ENCODE assay signal across 22 cellular contexts in the genomic region with DNA sequence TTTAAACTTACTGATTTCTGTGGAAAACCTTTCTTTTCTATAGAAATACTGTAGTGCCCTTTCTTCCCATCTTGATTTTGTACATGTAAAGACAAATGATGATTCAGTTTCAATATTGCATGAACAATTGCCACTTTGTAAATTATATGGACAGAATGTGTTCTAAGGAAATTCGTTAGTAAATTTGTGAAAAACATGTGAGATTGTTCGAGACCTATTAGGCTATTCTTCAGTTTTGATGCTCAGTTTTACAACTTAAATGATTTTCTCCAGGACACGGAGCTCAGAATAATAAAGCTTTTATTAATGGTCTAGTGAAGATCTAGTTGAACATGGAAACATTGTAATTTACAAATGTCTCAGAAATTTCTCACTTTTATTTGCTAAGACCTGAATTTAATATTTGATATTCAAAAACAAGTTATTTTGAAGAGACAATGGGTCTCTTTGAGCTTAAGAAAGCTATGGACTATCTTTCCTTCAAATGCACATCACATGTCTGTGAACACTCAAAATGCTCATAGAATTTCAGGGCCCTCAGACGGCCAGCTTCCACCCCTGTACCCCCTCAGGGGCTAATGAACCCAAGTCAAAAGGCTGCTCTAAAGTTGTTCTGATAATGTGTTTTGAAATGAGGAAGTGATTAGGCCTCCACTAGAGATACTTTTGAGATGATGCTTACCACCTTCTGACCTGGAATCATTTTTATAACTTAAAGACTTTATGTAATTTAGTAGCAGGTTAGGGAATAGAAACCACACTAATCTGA.
"Had no signal": no experiment of that assay in that cellular context is flagged by ENCODE, and none has a peak within 500 bp of the region (broad histone marks: within the 10 kb centered on the region; RNA-seq: fewer than 3 reads in every experiment).

No MANE protein-coding gene starts in this region.

- H3K27ac Mint-ChIP-seq: immature natural killer cell; memory B cell; naive thymus-derived CD4-positive, alpha-beta T cell; nephron progenitor cell; stimulated activated memory B cell treated with anti-CD40 and anti-IgM and Interleukin-4, amounts not matched to agents 10 μg/mL and 1 μg/mL and 100 μg/mL, for 72 hours; type B pancreatic cell had no signal

- H3K4me1 ChIP-seq: psoas muscle, sigmoid colon, testis, tibial artery had no signal

- FAIRE-seq: keratinocyte had no signal

- ATAC-seq: esophagus mucosa; left lobe of liver; naive thymus-derived CD4-positive, alpha-beta T cell; psoas muscle; right cardiac atrium; stimulated activated memory B cell treated with anti-CD40 and anti-IgM and Interleukin-4, amounts not matched to agents 10 μg/mL and 1 μg/mL and 100 μg/mL, for 72 hours; stimulated activated naive CD8-positive, alpha-beta T cell treated with anti-CD3 and anti-CD28 coated beads, Interleukin-15, Interleukin-2, amounts not matched to agents 100 U/mL and 50 U/mL, for 24 hours had no signal

- H3K27me3 ChIP-seq: sigmoid colon, testis, tibial artery had no signal

- H3K9me3 Mint-ChIP-seq: immature natural killer cell; memory B cell; naive thymus-derived CD4-positive, alpha-beta T cell; nephron progenitor cell; stimulated activated memory B cell treated with anti-CD40 and anti-IgM and Interleukin-4, amounts not matched to agents 10 μg/mL and 1 μg/mL and 100 μg/mL, for 72 hours; type B pancreatic cell had no signal

- H3K27ac ChIP-seq: epithelial cell of prostate, psoas muscle, sigmoid colon, testis, tibial artery had no signal

- H3K27me3 Mint-ChIP-seq: stimulated activated memory B cell treated with anti-CD40 and anti-IgM and Interleukin-4, amounts not matched to agents 10 μg/mL and 1 μg/mL and 100 μg/mL, for 72 hours; type B pancreatic cell had no signal

- H3K4me1 Mint-ChIP-seq: memory B cell; naive thymus-derived CD4-positive, alpha-beta T cell; stimulated activated memory B cell treated with anti-CD40 and anti-IgM and Interleukin-4, amounts not matched to agents 10 μg/mL and 1 μg/mL and 100 μg/mL, for 72 hours had no signal

- H3K4me3 Mint-ChIP-seq: immature natural killer cell; memory B cell; naive thymus-derived CD4-positive, alpha-beta T cell; nephron progenitor cell; stimulated activated memory B cell treated with anti-CD40 and anti-IgM and Interleukin-4, amounts not matched to agents 10 μg/mL and 1 μg/mL and 100 μg/mL, for 72 hours; type B pancreatic cell had no signal

- H3K36me3 Mint-ChIP-seq: memory B cell; stimulated activated memory B cell treated with anti-CD40 and anti-IgM and Interleukin-4, amounts not matched to agents 10 μg/mL and 1 μg/mL and 100 μg/mL, for 72 hours had no signal

- DNase-seq: cortex of kidney; effector CD4-positive, alpha-beta T cell; hypothalamus; immature natural killer cell; naive thymus-derived CD4-positive, alpha-beta T cell; nephron progenitor cell; psoas muscle; right cardiac atrium; sigmoid colon; stimulated activated CD4-positive, alpha-beta T cell treated with anti-CD3 and anti-CD28 coated beads, Interleukin-2, amount 100 ng/mL, for 24 hours; stimulated activated CD4-positive, alpha-beta T cell treated with anti-CD3 and anti-CD28 coated beads, Interleukin-4, amount 100 ng/mL, for 4 hours; stimulated activated naive CD8-positive, alpha-beta T cell treated with anti-CD3 and anti-CD28 coated beads, Interleukin-15, Interleukin-2, amounts not matched to agents 100 U/mL and 50 U/mL, for 24 hours; substantia nigra; testis; tibial artery had no signal
